8 cellular contexts compared by ENCODE assay signal in genomic region chr2:185864468-185865260, GRCh38.
DNase-seq lines count a peak whose midpoint lies in the region; ATAC-seq, FAIRE-seq and TF ChIP-seq lines count a peak whose summit lies in the region.
"Not testable (repeated sequence)": the region's sequence is repeated elsewhere in the genome, so short reads cannot be mapped to it uniquely, and the experiment has no call there.

No MANE protein-coding gene starts in this region.

- not testable (repeated sequence) for H3K4me1 Mint-ChIP-seq in GM23338
- peaks cover 22% of the 10 kb centered on the region for H3K4me1 Mint-ChIP-seq in endodermal cell

- TF ChIP-seq POLR2A in A549 (IDR thresholded peaks at IDR 0.05; ENCODE audit: low read length); spleen (IDR thresholded peaks at IDR 0.05): not testable (repeated sequence)

- H3K9me2 ChIP-seq in GM23338 (ENCODE audit: insufficient read depth): not testable (repeated sequence)

- POLR2A ChIA-PET in A549 (lab: Yijun Ruan, JAX): not testable (repeated sequence)

- H3K79me2 ChIP-seq in GM23338 (replicated peaks; ENCODE audit: insufficient read depth): not testable (repeated sequence)

- H3K27ac ChIP-seq in A549; GM23338 (ENCODE audit: low read depth); HUES64 (ENCODE audit: low read depth, low read length); endodermal cell (ENCODE audit: low read depth, low read length); kidney (ENCODE audit: low read depth in 2 of 2, low read length in 2 of 2); spleen: not testable (repeated sequence)

- TF ChIP-seq RAD21 in A549 (conservative IDR thresholded peaks at IDR 0.05 in 1 of 2, IDR thresholded peaks at IDR 0.05 in 1 of 2): not testable (repeated sequence)

- not testable (repeated sequence) for H3K27me3 Mint-ChIP-seq in GM23338 (ENCODE audit: insufficient read depth, low read depth, poor library complexity); endodermal cell (ENCODE audit: insufficient read depth)

- H3K4me3 Mint-ChIP-seq in GM23338: not testable (repeated sequence)
- H3K4me3 Mint-ChIP-seq in endodermal cell: peak overlapping the region; percentile 82

- not testable (repeated sequence) for FAIRE-seq in A549 (lab: Jason Lieb, UNC); kidney (lab: Jason Lieb, UNC)

- H3F3A ChIP-seq in GM23338 (replicated peaks; ENCODE audit: low read depth): not testable (repeated sequence)

- TF ChIP-seq EP300 in A549 (IDR thresholded peaks at IDR 0.05): not testable (repeated sequence)

- TF ChIP-seq CTCF in A549 (IDR thresholded peaks at IDR 0.05); GM23338 (conservative IDR thresholded peaks at IDR 0.05; ENCODE audit: low read depth in 2 of 2); endodermal cell (conservative IDR thresholded peaks at IDR 0.05); kidney (IDR thresholded peaks at IDR 0.05; ENCODE audit: borderline replicate concordance, extremely low read depth, insufficient read depth); spleen (IDR thresholded peaks at IDR 0.05 in 8 of 11, conservative IDR thresholded peaks at IDR 0.05 in 3 of 11): not testable (repeated sequence)

- H3K4me1 ChIP-seq in A549; GM23338 (ENCODE audit: insufficient read depth); endodermal cell (ENCODE audit: control insufficient read depth, insufficient read depth, low read length); kidney (ENCODE audit: control insufficient read depth in 1 of 2, insufficient read depth in 1 of 2, low read depth in 1 of 2, low read length in 2 of 2); spleen: not testable (repeated sequence)
- peaks cover 13% of the 10 kb centered on the region for H3K4me1 ChIP-seq in HUES64 (ENCODE audit: insufficient read depth, low read length)

- H3K27me3 ChIP-seq in GM23338 (ENCODE audit: insufficient read depth); HUES64 (ENCODE audit: insufficient read depth, low read length); endodermal cell (ENCODE audit: control insufficient read depth, insufficient read depth, low read length, poor library complexity, severe bottlenecking); spleen (replicated peaks in 1 of 7): not testable (repeated sequence)

- DNase-seq in A549 (ENCODE audit: low read depth in 1 of 2, low spot score in 1 of 2); GM23338 (ENCODE audit: low spot score): not testable (repeated sequence)
- DNase-seq in NCI-H82 (lab: John Stamatoyannopoulos, UW): peak; percentile 48
- DNase-seq in SW480 (ENCODE audit: low spot score): peak; percentile 10
- DNase-seq in endodermal cell: peak; percentile 50
- DNase-seq in kidney: peak; percentile 23
- DNase-seq in spleen: peak; percentile 49

- not testable (repeated sequence) for H2AFZ ChIP-seq in GM23338

- H3K36me3 Mint-ChIP-seq in GM23338 (ENCODE audit: low read depth); endodermal cell (ENCODE audit: low read depth): not testable (repeated sequence)

- peak overlapping the region; percentile 30; the same call in 1 of the 3 replicates for H3K4me3 ChIP-seq in A549
- not testable (repeated sequence) for H3K4me3 ChIP-seq in GM23338; kidney (ENCODE audit: low read length in 2 of 2); spleen
- H3K4me3 ChIP-seq in HUES64 (ENCODE audit: low read length): peak overlapping the region; percentile 54
- peak overlapping the region; percentile 41 for H3K4me3 ChIP-seq in endodermal cell (ENCODE audit: low read length)

- ATAC-seq in A549, GM23338: not testable (repeated sequence)

- H3K4me2 ChIP-seq in A549: not testable (repeated sequence)
- 0 out of 2 replicates have a peak overlapping the region, but pooled peaks have one; percentile 32 for H3K4me2 ChIP-seq in GM23338

- not testable (repeated sequence) for H3K9me3 Mint-ChIP-seq in GM23338, endodermal cell

- 56% methylated on average over 25 of the region's 31 CpGs for WGBS in A549 (ENCODE audit: missing lambda C conversion rate)
- 73% methylated on average over 28 of the region's 31 CpGs for WGBS in HUES64
- WGBS in endodermal cell (ENCODE audit: insufficient coverage in 1 of 2, insufficient read length in 1 of 2), 2 experiments: 88 to 90% methylated on average over 14 to 26 of the region's 31 CpGs
- WGBS in spleen, 5 donors: 89 to 92% (median 91%) methylated on average over 22 to 31 of the region's 31 CpGs

- H3K27ac Mint-ChIP-seq in GM23338 (peak overlapping the region; percentile 70; the same call in 1 of the 2 replicates), endodermal cell (peak overlapping the region; percentile 98)

- H3K9ac ChIP-seq in HUES64 (ENCODE audit: low read depth, low read length): peak overlapping the region; percentile 58
- not testable (repeated sequence) for H3K9ac ChIP-seq in endodermal cell (ENCODE audit: extremely low read depth, low read length, poor library complexity, severe bottlenecking); kidney (ENCODE audit: low read length in 2 of 2)

- not testable (repeated sequence) for H3K9me3 ChIP-seq in A549; HUES64 (ENCODE audit: insufficient read depth, low read depth, low read length); endodermal cell (ENCODE audit: control insufficient read depth, low read length); kidney (ENCODE audit: control insufficient read depth in 1 of 2, low read length in 2 of 2)
- H3K9me3 ChIP-seq in spleen: peaks cover 0 to 13% (median 0%) of the 10 kb centered on the region in 8 donors

- intact Hi-C loops in kidney (cut with DNase I); spleen (cut with DNase I; ENCODE audit: low total_unique reads): not testable (repeated sequence)

- H3K36me3 ChIP-seq in GM23338 (ENCODE audit: insufficient read depth); HUES64 (ENCODE audit: insufficient read depth, low read length); endodermal cell (ENCODE audit: control insufficient read depth, insufficient read depth, low read length); kidney (ENCODE audit: control insufficient read depth in 1 of 2, insufficient read depth in 2 of 2, low read length in 2 of 2); spleen: not testable (repeated sequence)

- CTCF ChIA-PET in A549 (lab: Yijun Ruan, JAX): not testable (repeated sequence)

- not testable (repeated sequence) for H4K20me1 ChIP-seq in GM23338 (replicated peaks; ENCODE audit: insufficient read depth)
